Comparison of ENCODE assay signal across 21 cellular contexts in the genomic region with DNA sequence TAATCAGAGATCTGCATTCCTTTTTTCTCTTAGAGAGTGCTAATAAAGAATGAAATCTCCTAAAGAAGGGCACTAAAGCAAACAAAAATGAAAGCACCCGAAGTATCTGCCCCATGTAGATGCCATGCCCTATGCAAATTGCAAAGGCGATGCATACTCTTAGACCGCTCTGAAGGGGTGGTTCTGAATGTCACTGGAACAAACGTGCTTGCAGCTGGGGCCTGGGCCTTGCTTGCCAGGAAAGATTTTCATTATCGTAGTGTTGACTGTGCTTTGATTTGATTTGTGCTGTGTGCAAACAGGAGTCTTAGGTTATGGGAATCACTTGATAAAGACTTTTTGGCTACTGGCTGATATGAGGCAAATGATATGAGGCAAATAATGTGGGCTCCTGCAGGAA.
DNase-seq lines count a peak whose midpoint lies in the region; ATAC-seq, FAIRE-seq and TF ChIP-seq lines count a peak whose summit lies in the region.
"Had no signal": no experiment of that assay in that cellular context is flagged by ENCODE, and none has a peak within 500 bp of the region (broad histone marks: within the 10 kb centered on the region; RNA-seq: fewer than 3 reads in every experiment).

No MANE protein-coding gene starts in this region.

- no peak for TF ChIP-seq CTCF in right atrium auricular region (IDR thresholded peaks at IDR 0.05)
- no peak for TF ChIP-seq CTCF in GM12878 (IDR thresholded peaks at IDR 0.05 in 2 of 3, conservative IDR thresholded peaks at IDR 0.05 in 1 of 3; ENCODE audit: control insufficient read depth in 2 of 3, extremely low read depth in 1 of 3, insufficient read depth in 1 of 3, low read depth in 3 of 3, low read length in 3 of 3)

- no peak for TF ChIP-seq POLR2A in GM12878 (IDR thresholded peaks at IDR 0.05; ENCODE audit: low read depth, low read length)

- H3K27me3 ChIP-seq in right cardiac atrium (ENCODE audit: control insufficient read depth, insufficient read depth) (no peaks in the 10 kb centered on the region), right atrium auricular region (no peaks in the 10 kb centered on the region), GM12878 (replicated peaks in 1 of 2; ENCODE audit: control insufficient read depth in 2 of 2, insufficient read depth in 2 of 2, low read length in 1 of 2) (no peaks in the 10 kb centered on the region)
- H3K27me3 ChIP-seq: BE2C; BLaER1 treated with 17β-estradiol and CSF1 and Interleukin-3, amounts not matched to agents 10 nM and 100 nM had no signal

- intact Hi-C loops in Right ventricle myocardium inferior (cut with DNase I) (no loop called here), cardiac septum (cut with DNase I) (no loop called here), right cardiac atrium (cut with DNase I) (no loop called here), GM12878 (cut with micrococcal nuclease; ENCODE audit: unreplicated experiment) (no loop called here)

- H3K4me3 ChIP-seq in right cardiac atrium (ENCODE audit: low read length) (no peak overlapping the region), right atrium auricular region (no peak overlapping the region), GM12878 (no peak overlapping the region)
- H3K4me3 ChIP-seq: A549; BLaER1 treated with 17β-estradiol and CSF1 and Interleukin-3, amounts not matched to agents 10 nM and 100 nM; GM23248 had no signal

- no peak overlapping the region for H2AFZ ChIP-seq in GM12878 (ENCODE audit: control insufficient read depth, low read depth, low read length)
- H2AFZ ChIP-seq: GM23248 had no signal

- SMC1A ChIA-PET in GM12878 (lab: Charles Lee; ENCODE audit: uncharacterized antibody, unreplicated experiment): no interaction called here

- no peak for TF ChIP-seq EP300 in GM12878 (IDR thresholded peaks at IDR 0.05; ENCODE audit: borderline replicate concordance in 1 of 2, control insufficient read depth in 1 of 2, low read depth in 2 of 2, low read length in 2 of 2)

- CTCF ChIA-PET in GM12878 (lab: Yijun Ruan, JAX): no interaction called here

- no peaks in the 10 kb centered on the region for H3K4me1 ChIP-seq in right cardiac atrium (ENCODE audit: control insufficient read depth, insufficient read depth, low read length)
- H3K4me1 ChIP-seq in right atrium auricular region: no peaks in the 10 kb centered on the region
- H3K4me1 ChIP-seq in GM12878 (ENCODE audit: control insufficient read depth, insufficient read depth, low read length): no peaks in the 10 kb centered on the region
- H3K4me1 ChIP-seq: A549; BE2C; BLaER1 treated with 17β-estradiol and CSF1 and Interleukin-3, amounts not matched to agents 10 nM and 100 nM had no signal

- BruUV-seq in GM12878 (replicated peaks; lab: Mats Ljungman, UMichigan): no TSS peak

- no peaks in the 10 kb centered on the region for H4K20me1 ChIP-seq in GM12878 (ENCODE audit: control insufficient read depth, insufficient read depth)
- H4K20me1 ChIP-seq: BLaER1 treated with 17β-estradiol and CSF1 and Interleukin-3, amounts not matched to agents 10 nM and 100 nM had no signal

- no peaks in the 10 kb centered on the region for H3K79me2 ChIP-seq in GM12878 (ENCODE audit: control insufficient read depth, insufficient read depth, low read length)

- TF ChIP-seq RAD21 in GM12878 (IDR thresholded peaks at IDR 0.05; ENCODE audit: insufficient read depth, low read depth, low read length): no peak

- H3K36me3 ChIP-seq in right atrium auricular region (no peaks in the 10 kb centered on the region), GM12878 (ENCODE audit: control insufficient read depth in 2 of 2, insufficient read depth in 2 of 2, low read length in 1 of 2) (no peaks in the 10 kb centered on the region)
- H3K36me3 ChIP-seq: BE2C; BLaER1 treated with 17β-estradiol and CSF1 and Interleukin-3, amounts not matched to agents 10 nM and 100 nM had no signal

- DNase-seq in Right ventricle myocardium inferior (ENCODE audit: missing footprints) (no peak), cardiac septum (ENCODE audit: low spot score) (no peak), right cardiac atrium (peak in 2 of 3 donors; percentile 10 to 44), right atrium auricular region (ENCODE audit: low spot score) (no peak), GM12878 (ENCODE audit: low read depth, low spot score) (no peak)
- no peak for DNase-seq in activated CD4-positive, alpha-beta T cell treated with anti-CD3 and anti-CD28 coated beads for 48 hours
- DNase-seq: ACHN; AML-193; BE2C; CD4-positive, alpha-beta T cell; CD8-positive, alpha-beta memory T cell; DMS 273 treated with DMSO at 0.1 percent for 48 hours; DMS79; GM23248; H9 had no signal

- WGBS in right cardiac atrium: 43% methylated on average over 5 of the region's 5 CpGs
- WGBS in GM12878 (ENCODE audit: insufficient coverage, insufficient replicate concordance, low lambda C conversion rate, missing lambda C conversion rate): 49% methylated on average over 5 of the region's 5 CpGs

- peak; percentile 50 for ATAC-seq in Right ventricle myocardium inferior
- peak; percentile 52 to 57 for ATAC-seq in right cardiac atrium
- 0 out of 3 replicates have a peak, but pooled peaks have one; percentile 19 for ATAC-seq in GM12878
- ATAC-seq: A549, HCT116 had no signal

- no peak for FAIRE-seq in GM12878 (lab: Jason Lieb, UNC)
- FAIRE-seq: A549, D721Med, GM19239 had no signal

- RAD21 ChIA-PET in GM12878 (lab: Charles Lee; ENCODE audit: unreplicated experiment): no interaction called here

- H3K9ac ChIP-seq in GM12878 (ENCODE audit: control insufficient read depth, insufficient read depth, low read length): no peak overlapping the region
- H3K9ac ChIP-seq: BLaER1 treated with 17β-estradiol and CSF1 and Interleukin-3, amounts not matched to agents 10 nM and 100 nM; GM23248 had no signal

- no peak overlapping the region for H3K4me2 ChIP-seq in GM12878 (ENCODE audit: control insufficient read depth, insufficient read depth)
- H3K4me2 ChIP-seq: A549; BLaER1 treated with 17β-estradiol and CSF1 and Interleukin-3, amounts not matched to agents 10 nM and 100 nM had no signal

- in situ Hi-C loops in GM12878 (cut with MboI): no loop called here

- H3K9me3 ChIP-seq in right cardiac atrium (ENCODE audit: control insufficient read depth, low read length) (no peaks in the 10 kb centered on the region), right atrium auricular region (no peaks in the 10 kb centered on the region), GM12878 (replicated peaks; ENCODE audit: control insufficient read depth, insufficient read depth, low read length) (no peaks in the 10 kb centered on the region)
- H3K9me3 ChIP-seq: A549; BE2C; BLaER1 treated with 17β-estradiol and CSF1 and Interleukin-3, amounts not matched to agents 10 nM and 100 nM had no signal

- POLR2A ChIA-PET in GM12878 (lab: Charles Lee): no interaction called here

- H3K27ac ChIP-seq in right cardiac atrium (ENCODE audit: low read length) (no peak overlapping the region), right atrium auricular region (no peak overlapping the region), GM12878 (ENCODE audit: control insufficient read depth, insufficient read depth) (no peak overlapping the region)
- H3K27ac ChIP-seq: 22Rv1; A549; BLaER1 treated with 17β-estradiol and CSF1 and Interleukin-3, amounts not matched to agents 10 nM and 100 nM; GM23248 had no signal

TF ChIP-seq in GM12878, 131 proteins besides CTCF, POLR2A, EP300 and RAD21 (continues in another document):
- TF ChIP-seq IRF4 (IDR thresholded peaks at IDR 0.05; ENCODE audit: low read depth, low read length) (no peak), NFYA (IDR thresholded peaks at IDR 0.05; ENCODE audit: borderline replicate concordance, low read depth, low read length) (no peak), SMARCA5 (IDR thresholded peaks at IDR 0.05) (no peak), FOS (IDR thresholded peaks at IDR 0.05; ENCODE audit: borderline replicate concordance, extremely low read depth, insufficient read length) (no peak), NBN (IDR thresholded peaks at IDR 0.05) (no peak), TCF12 (IDR thresholded peaks at IDR 0.05; ENCODE audit: low read depth, low read length) (no peak), HDGF (IDR thresholded peaks at IDR 0.05) (no peak), MTA2 (IDR thresholded peaks at IDR 0.05; ENCODE audit: low read depth) (no peak), HDAC2 (IDR thresholded peaks at IDR 0.05) (no peak)
- TF ChIP-seq, protein P1, sequence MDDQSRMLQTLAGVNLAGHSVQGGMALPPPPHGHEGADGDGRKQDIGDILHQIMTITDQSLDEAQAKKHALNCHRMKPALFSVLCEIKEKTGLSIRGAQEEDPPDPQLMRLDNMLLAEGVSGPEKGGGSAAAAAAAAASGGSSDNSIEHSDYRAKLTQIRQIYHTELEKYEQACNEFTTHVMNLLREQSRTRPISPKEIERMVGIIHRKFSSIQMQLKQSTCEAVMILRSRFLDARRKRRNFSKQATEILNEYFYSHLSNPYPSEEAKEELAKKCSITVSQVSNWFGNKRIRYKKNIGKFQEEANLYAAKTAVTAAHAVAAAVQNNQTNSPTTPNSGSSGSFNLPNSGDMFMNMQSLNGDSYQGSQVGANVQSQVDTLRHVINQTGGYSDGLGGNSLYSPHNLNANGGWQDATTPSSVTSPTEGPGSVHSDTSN (IDR thresholded peaks at IDR 0.05; ENCODE audit: insufficient replicate concordance, low read depth, low read length): no peak
- TF ChIP-seq, protein P2, sequence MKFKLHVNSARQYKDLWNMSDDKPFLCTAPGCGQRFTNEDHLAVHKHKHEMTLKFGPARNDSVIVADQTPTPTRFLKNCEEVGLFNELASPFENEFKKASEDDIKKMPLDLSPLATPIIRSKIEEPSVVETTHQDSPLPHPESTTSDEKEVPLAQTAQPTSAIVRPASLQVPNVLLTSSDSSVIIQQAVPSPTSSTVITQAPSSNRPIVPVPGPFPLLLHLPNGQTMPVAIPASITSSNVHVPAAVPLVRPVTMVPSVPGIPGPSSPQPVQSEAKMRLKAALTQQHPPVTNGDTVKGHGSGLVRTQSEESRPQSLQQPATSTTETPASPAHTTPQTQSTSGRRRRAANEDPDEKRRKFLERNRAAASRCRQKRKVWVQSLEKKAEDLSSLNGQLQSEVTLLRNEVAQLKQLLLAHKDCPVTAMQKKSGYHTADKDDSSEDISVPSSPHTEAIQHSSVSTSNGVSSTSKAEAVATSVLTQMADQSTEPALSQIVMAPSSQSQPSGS (IDR thresholded peaks at IDR 0.05; ENCODE audit: low read length): no peak
- TF ChIP-seq, protein P3, sequence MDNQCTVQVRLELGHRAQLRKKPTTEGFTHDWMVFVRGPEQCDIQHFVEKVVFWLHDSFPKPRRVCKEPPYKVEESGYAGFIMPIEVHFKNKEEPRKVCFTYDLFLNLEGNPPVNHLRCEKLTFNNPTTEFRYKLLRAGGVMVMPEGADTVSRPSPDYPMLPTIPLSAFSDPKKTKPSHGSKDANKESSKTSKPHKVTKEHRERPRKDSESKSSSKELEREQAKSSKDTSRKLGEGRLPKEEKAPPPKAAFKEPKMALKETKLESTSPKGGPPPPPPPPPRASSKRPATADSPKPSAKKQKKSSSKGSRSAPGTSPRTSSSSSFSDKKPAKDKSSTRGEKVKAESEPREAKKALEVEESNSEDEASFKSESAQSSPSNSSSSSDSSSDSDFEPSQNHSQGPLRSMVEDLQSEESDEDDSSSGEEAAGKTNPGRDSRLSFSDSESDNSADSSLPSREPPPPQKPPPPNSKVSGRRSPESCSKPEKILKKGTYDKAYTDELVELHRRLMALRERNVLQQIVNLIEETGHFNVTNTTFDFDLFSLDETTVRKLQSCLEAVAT (IDR thresholded peaks at IDR 0.05): no peak

Comparison
In these comparisons a context has a peak if more than half of its experiments do, and no peak if none do; other contexts are left out.
1. DNase-seq: peak in right cardiac atrium (2 of 3); none in Right ventricle myocardium inferior (single experiment), cardiac septum (single experiment), right atrium auricular region (single experiment), GM12878 (single experiment) and activated CD4-positive, alpha-beta T cell treated with anti-CD3 and anti-CD28 coated beads for 48 hours (single experiment).
2. Peak in every context shown above with its lines, with median percentiles within 50 percentile points of each other: ATAC-seq.